In genomic region chr3:146382386-146382785, GRCh38 we compare ENCODE assay signal across 15 cellular contexts.
DNase-seq lines count a peak whose midpoint lies in the region; ATAC-seq, FAIRE-seq and TF ChIP-seq lines count a peak whose summit lies in the region.
"Had no signal": no experiment of that assay in that cellular context is flagged by ENCODE, and none has a peak within 500 bp of the region (broad histone marks: within the 10 kb centered on the region; RNA-seq: fewer than 3 reads in every experiment).

No MANE protein-coding gene starts in this region.

- H3K23ac ChIP-seq in mesenchymal stem cell (ENCODE audit: low read length in 2 of 2), result no peak overlapping the region

- no peak overlapping the region for H4K8ac ChIP-seq in mesenchymal stem cell (ENCODE audit: low read length)

- peak; percentile 63 for DNase-seq in DMS53 (lab: John Stamatoyannopoulos, UW)
- DNase-seq in NCI-H526 (lab: John Stamatoyannopoulos, UW), result peak; percentile 22 to 61
- DNase-seq in chondrocyte (ENCODE audit: low spot score), result no peak
- peak; percentile 14 for DNase-seq in mesenchymal stem cell
- no peak for DNase-seq in frontal cortex (ENCODE audit: low spot score in 2 of 2)
- DNase-seq in G401 (ENCODE audit: low spot score), result no peak
- DNase-seq: activated CD4-positive, CD25-positive, alpha-beta regulatory T cell; KG1; stimulated activated naive B cell treated with anti-CD40 and anti-IgM and Interleukin-4, amounts not matched to agents 10 μg/mL and 1 μg/mL and 100 μg/mL, for 72 hours had no signal

- H2BK120ac ChIP-seq in mesenchymal stem cell (ENCODE audit: low read depth, low read length), result no peak overlapping the region

- no peaks in the 10 kb centered on the region for H3K4me1 Mint-ChIP-seq in chondrocyte (ENCODE audit: low read depth)
- H3K4me1 Mint-ChIP-seq: mesothelial cell of epicardium; stimulated activated naive B cell treated with anti-CD40 and anti-IgM and Interleukin-4, amounts not matched to agents 10 μg/mL and 1 μg/mL and 100 μg/mL, for 72 hours had no signal

- H3K36me3 ChIP-seq in mesenchymal stem cell (ENCODE audit: control insufficient read depth in 1 of 2, insufficient read depth in 2 of 2, low read depth in 1 of 2, low read length in 2 of 2), result no peaks in the 10 kb centered on the region

- H3K4me2 ChIP-seq in mesenchymal stem cell (ENCODE audit: low read length, poor library complexity, severe bottlenecking), result no peak overlapping the region

- no peak overlapping the region for H4K91ac ChIP-seq in mesenchymal stem cell (ENCODE audit: low read length)

- no peak for ATAC-seq in GM19463 (IDR thresholded peaks at IDR 0.05; ENCODE audit: unreplicated experiment)
- ATAC-seq in GM19023 (IDR thresholded peaks at IDR 0.05; ENCODE audit: unreplicated experiment), result no peak
- ATAC-seq: stimulated activated naive B cell treated with anti-CD40 and anti-IgM and Interleukin-4, amounts not matched to agents 10 μg/mL and 1 μg/mL and 100 μg/mL, for 72 hours had no signal

- H3K27me3 ChIP-seq in mesenchymal stem cell (ENCODE audit: control insufficient read depth in 1 of 2, insufficient read depth in 1 of 2, low read length in 2 of 2), result no peaks in the 10 kb centered on the region

- no peak for FAIRE-seq in frontal cortex (lab: Jason Lieb, UNC)
- FAIRE-seq: endometrium had no signal

- H2BK15ac ChIP-seq in mesenchymal stem cell (ENCODE audit: low read depth, poor library complexity, severe bottlenecking), result no peak overlapping the region

- H3K27ac Mint-ChIP-seq in chondrocyte (ENCODE audit: unreplicated experiment), result no peak overlapping the region
- H3K27ac Mint-ChIP-seq: activated T-helper 2 cell treated with anti-CD3 and anti-CD28 coated beads, Interferon-gamma antibody, Interleukin-2, Interleukin-4, amounts not matched to agents 10 μg/mL and 5 μg/mL and 100 μg/mL, durations not matched to agents 14 hours and 24 hours and 36 hours; mesothelial cell of epicardium; stimulated activated naive B cell treated with anti-CD40 and anti-IgM and Interleukin-4, amounts not matched to agents 10 μg/mL and 1 μg/mL and 100 μg/mL, for 72 hours had no signal

- H3K79me1 ChIP-seq in mesenchymal stem cell (replicated peaks; ENCODE audit: low read length, poor library complexity, severe bottlenecking), result no peaks in the 10 kb centered on the region

- peaks cover 2% of the 10 kb centered on the region for H3K36me3 Mint-ChIP-seq in chondrocyte (ENCODE audit: low read depth)
- H3K36me3 Mint-ChIP-seq: mesothelial cell of epicardium; stimulated activated naive B cell treated with anti-CD40 and anti-IgM and Interleukin-4, amounts not matched to agents 10 μg/mL and 1 μg/mL and 100 μg/mL, for 72 hours had no signal

- no peaks in the 10 kb centered on the region for H3K4me1 ChIP-seq in mesenchymal stem cell (ENCODE audit: control insufficient read depth, insufficient read depth, low read depth, low read length)

- H2BK5ac ChIP-seq in mesenchymal stem cell (ENCODE audit: low read depth, low read length, poor library complexity, severe bottlenecking), result no peak overlapping the region

- H2AK5ac ChIP-seq in mesenchymal stem cell (ENCODE audit: low read length, severe bottlenecking), result no peak overlapping the region

- H2BK12ac ChIP-seq in mesenchymal stem cell (ENCODE audit: low read length in 2 of 2), result no peak overlapping the region

- no peaks in the 10 kb centered on the region for H3K27me3 Mint-ChIP-seq in chondrocyte (ENCODE audit: low read depth)

- H3K4ac ChIP-seq in mesenchymal stem cell (ENCODE audit: low read depth in 1 of 2, low read length in 2 of 2), result no peak overlapping the region

- WGBS in mesenchymal stem cell, result 90% methylated on average over 1 of the region's 1 CpG

- no peak overlapping the region for H3K27ac ChIP-seq in mesenchymal stem cell (ENCODE audit: low read length, poor library complexity, severe bottlenecking)
- H3K27ac ChIP-seq: skin epidermis had no signal

- TF ChIP-seq CTCF in chondrocyte (IDR thresholded peaks at IDR 0.05), result peak; percentile 56

- no peak overlapping the region for H2AFZ ChIP-seq in mesenchymal stem cell (ENCODE audit: low read depth, low read length)

- no peak overlapping the region for H3K18ac ChIP-seq in mesenchymal stem cell (ENCODE audit: low read depth in 1 of 2, low read length in 2 of 2)

- H3K9me3 ChIP-seq in mesenchymal stem cell (ENCODE audit: control insufficient read depth, low read length), result no peaks in the 10 kb centered on the region

- H3K14ac ChIP-seq in mesenchymal stem cell (ENCODE audit: low read length in 2 of 2), result no peak overlapping the region

- H3K9ac ChIP-seq in mesenchymal stem cell (ENCODE audit: low read length), result no peak overlapping the region

- no peak overlapping the region for H3K4me3 Mint-ChIP-seq in chondrocyte (ENCODE audit: unreplicated experiment)
- H3K4me3 Mint-ChIP-seq: mesothelial cell of epicardium; stimulated activated naive B cell treated with anti-CD40 and anti-IgM and Interleukin-4, amounts not matched to agents 10 μg/mL and 1 μg/mL and 100 μg/mL, for 72 hours had no signal

- no peaks in the 10 kb centered on the region for H3K9me3 Mint-ChIP-seq in chondrocyte (ENCODE audit: low read depth)
- H3K9me3 Mint-ChIP-seq: activated T-helper 2 cell treated with anti-CD3 and anti-CD28 coated beads, Interferon-gamma antibody, Interleukin-2, Interleukin-4, amounts not matched to agents 10 μg/mL and 5 μg/mL and 100 μg/mL, durations not matched to agents 14 hours and 24 hours and 36 hours; mesothelial cell of epicardium; stimulated activated naive B cell treated with anti-CD40 and anti-IgM and Interleukin-4, amounts not matched to agents 10 μg/mL and 1 μg/mL and 100 μg/mL, for 72 hours had no signal

- no peak overlapping the region for H3K4me3 ChIP-seq in mesenchymal stem cell (ENCODE audit: insufficient read depth in 1 of 2, low read depth in 1 of 2, low read length in 2 of 2)
- H3K4me3 ChIP-seq: skin epidermis had no signal

- in situ Hi-C loops in G401 (cut with HindIII; ENCODE audit: low sequenced_read_pairs), result no loop called here

Comparison
In these comparisons a context has a peak if more than half of its experiments do, and no peak if none do; other contexts are left out.
1. DNase-seq: peak in DMS53 (single experiment), NCI-H526 (2 of 2) and mesenchymal stem cell (single experiment); none in chondrocyte (single experiment), frontal cortex (0 of 2) and G401 (single experiment).